In genomic region chr6:13537527-13537897, GRCh38 we compare ENCODE assay signal across 16 cellular contexts. TPM values are rescaled to one million over a fixed set of nuclear protein-coding genes. Genes with fewer than 3 reads are reported as not detected.
DNase-seq lines count a peak whose midpoint lies in the region; ATAC-seq, FAIRE-seq and TF ChIP-seq lines count a peak whose summit lies in the region.
"Had no signal": no experiment of that assay in that cellular context is flagged by ENCODE, and none has a peak within 500 bp of the region (broad histone marks: within the 10 kb centered on the region; RNA-seq: fewer than 3 reads in every experiment).

No MANE protein-coding gene starts in this region.

- no peaks in the 10 kb centered on the region for H3K27me3 Mint-ChIP-seq in nephron progenitor cell (ENCODE audit: low read depth, poor library complexity)

- no peaks in the 10 kb centered on the region for H4K20me1 ChIP-seq in OCI-LY7 (ENCODE audit: insufficient read depth, low read length)

- H3K27me3 ChIP-seq in right cardiac atrium (ENCODE audit: control insufficient read depth, insufficient read depth) = no peaks in the 10 kb centered on the region
- H3K27me3 ChIP-seq in subcutaneous abdominal adipose tissue (ENCODE audit: control insufficient read depth in 5 of 5, insufficient read depth in 4 of 5, low read length in 5 of 5) = no peaks in the 10 kb centered on the region

- H3K4me2 ChIP-seq in OCI-LY7 (ENCODE audit: low read length) = peak overlapping the region; percentile 22
- H3K4me2 ChIP-seq: A549 had no signal

- H3K27ac Mint-ChIP-seq in nephron progenitor cell = no peak overlapping the region
- H3K27ac Mint-ChIP-seq: CD14-positive monocyte; CD8-positive, alpha-beta T cell had no signal

- POLR2A ChIA-PET in OCI-LY7 (lab: Charles Lee) = interaction anchor here (0.8 to 2.8 kb wide), 9 partner anchors 11 to 208 kb away, joined by 3 to 22 read pairs (median 4); partner anchors contain the start of genes GFOD1 and SIRT5

- H3K79me2 ChIP-seq in OCI-LY7 (ENCODE audit: insufficient read depth, low read depth, low read length) = no peaks in the 10 kb centered on the region

- no peak overlapping the region for H3K9ac ChIP-seq in subcutaneous abdominal adipose tissue (ENCODE audit: low read length in 5 of 5)
- H3K9ac ChIP-seq: GM23248 had no signal

- H3K4me1 ChIP-seq in OCI-LY7 (ENCODE audit: insufficient read depth, low read length, poor library complexity, severe bottlenecking) (peaks cover 71% of the 10 kb centered on the region), right cardiac atrium (ENCODE audit: control insufficient read depth, insufficient read depth, low read length) (peaks cover 3% of the 10 kb centered on the region), subcutaneous abdominal adipose tissue (ENCODE audit: control insufficient read depth in 5 of 5, insufficient read depth in 5 of 5, low read length in 5 of 5) (peaks cover 0 to 24% (median 0%) of the 10 kb centered on the region in 5 donors)
- H3K4me1 ChIP-seq: A549 had no signal

- no peaks in the 10 kb centered on the region for H3K36me3 Mint-ChIP-seq in nephron progenitor cell (ENCODE audit: low read depth)
- H3K36me3 Mint-ChIP-seq: CD14-positive monocyte; CD8-positive, alpha-beta T cell had no signal

- H3K27ac ChIP-seq in OCI-LY7 (ENCODE audit: low read depth, low read length, poor library complexity, severe bottlenecking) (no peak overlapping the region), right cardiac atrium (ENCODE audit: low read length) (no peak overlapping the region), subcutaneous abdominal adipose tissue (ENCODE audit: low read depth, low read length) (peak overlapping the region; percentile 27)
- H3K27ac ChIP-seq: A549, GM23248 had no signal

- H3K4me3 Mint-ChIP-seq in nephron progenitor cell = no peak overlapping the region
- H3K4me3 Mint-ChIP-seq: CD14-positive monocyte; CD8-positive, alpha-beta T cell had no signal

- intact Hi-C loops in OCI-LY7 (cut with micrococcal nuclease; ENCODE audit: unreplicated experiment) (no loop called here), right cardiac atrium (cut with DNase I) (loop anchor here in 3 of 4 donors (5.0 to 10.0 kb wide), 2 partner anchors 200 to 203 kb away; no protein-coding TSS in a partner anchor)

- no TSS peak for BruUV-seq in OCI-LY7 (replicated peaks; lab: Mats Ljungman, UMichigan)

- CTCF ChIA-PET in OCI-LY7 (lab: Charles Lee; ENCODE audit: unreplicated experiment) = interaction anchor here (1.0 to 1.3 kb wide), 2 partner anchors 11 to 37 kb away, joined by 3 read pairs; partner anchors contain the start of gene SIRT5

- TF ChIP-seq CTCF in OCI-LY7 (conservative IDR thresholded peaks at IDR 0.05; ENCODE audit: low read length) (no peak), nephron progenitor cell (IDR thresholded peaks at IDR 0.05) (no peak)

- no peaks in the 10 kb centered on the region for H3K9me2 ChIP-seq in OCI-LY7 (ENCODE audit: insufficient read depth, low read length)

- ATAC-seq in right cardiac atrium = peak; percentile 38 to 64
- no peak for ATAC-seq in HG02623 (IDR thresholded peaks at IDR 0.05; ENCODE audit: unreplicated experiment)

- no peaks in the 10 kb centered on the region for H3K9me3 ChIP-seq in OCI-LY7 (ENCODE audit: low read length)
- H3K9me3 ChIP-seq in right cardiac atrium (ENCODE audit: control insufficient read depth, low read length) = no peaks in the 10 kb centered on the region
- no peaks in the 10 kb centered on the region for H3K9me3 ChIP-seq in subcutaneous abdominal adipose tissue (ENCODE audit: control insufficient read depth in 5 of 5, low read length in 5 of 5)
- H3K9me3 ChIP-seq: A549 had no signal

- no peak overlapping the region for H3K4me3 ChIP-seq in OCI-LY7 (ENCODE audit: low read depth, low read length, poor library complexity, severe bottlenecking)
- no peak overlapping the region for H3K4me3 ChIP-seq in right cardiac atrium (ENCODE audit: low read length)
- no peak overlapping the region for H3K4me3 ChIP-seq in subcutaneous abdominal adipose tissue (ENCODE audit: low read depth in 1 of 5, low read length in 5 of 5)
- H3K4me3 ChIP-seq: A549, GM23248 had no signal

- DNase-seq in GM19239 (ENCODE audit: insufficient read length, low spot score) = no peak
- DNase-seq in OCI-LY7 (ENCODE audit: low spot score) = no peak
- DNase-seq in right cardiac atrium = no peak
- DNase-seq in NCI-H1105 (lab: John Stamatoyannopoulos, UW) = no peak
- no peak for DNase-seq in nephron progenitor cell
- DNase-seq: CD8-positive, alpha-beta T cell; DMS153; DND-41; GDM1 had no signal

- peak overlapping the region; percentile 77 for H2AFZ ChIP-seq in OCI-LY7 (ENCODE audit: low read length)
- H2AFZ ChIP-seq: GM23248 had no signal

- H3K36me3 ChIP-seq in OCI-LY7 (ENCODE audit: insufficient read depth, low read length) (no peaks in the 10 kb centered on the region), subcutaneous abdominal adipose tissue (ENCODE audit: control insufficient read depth in 5 of 5, insufficient read depth in 5 of 5, low read length in 5 of 5) (no peaks in the 10 kb centered on the region)

- WGBS in right cardiac atrium = 65% methylated on average over 2 of the region's 2 CpGs

- peak; percentile 39 for FAIRE-seq in GM19239 (lab: Jason Lieb, UNC)
- FAIRE-seq: A549, D721Med, H54 had no signal

- peaks cover 4% of the 10 kb centered on the region for H3K9me3 Mint-ChIP-seq in nephron progenitor cell
- H3K9me3 Mint-ChIP-seq: CD8-positive, alpha-beta T cell had no signal

- H3K4me1 Mint-ChIP-seq in nephron progenitor cell = peaks cover 35% of the 10 kb centered on the region
- H3K4me1 Mint-ChIP-seq: CD14-positive monocyte had no signal

RNA-seq across cellular contexts. Expression of gene SIRT5, which starts 36.9 kb away (rescaled TPM):
- total RNA-seq in OCI-LY7 (2014; rRNA removed; shearing (Covaris generic)) = 13.5 and 17.6 TPM in 2 replicates
- total RNA-seq in OCI-LY7 (2022) = 23.6 and 30.5 TPM in 2 replicates
- total RNA-seq in right cardiac atrium = 10 to 100 TPM; 25.5 to 39.4 (median 33.9) TPM
- 21.5 TPM for polyA plus RNA-seq in right cardiac atrium

RNA-seq across cellular contexts. Expression of gene GFOD1, which starts 50.1 kb away (rescaled TPM):
- total RNA-seq in OCI-LY7 (2014; rRNA removed; shearing (Covaris generic)) = 19.7 and 22.6 TPM in 2 replicates
- total RNA-seq in OCI-LY7 (2022) (34.4 and 35.0 TPM in 2 replicates), right cardiac atrium (10 to 100 TPM; 51.0 to 81.7 (median 54.7) TPM)
- 30.3 TPM for polyA plus RNA-seq in right cardiac atrium
